Comparison of ENCODE assay signal across 12 cellular contexts in the genomic region with DNA sequence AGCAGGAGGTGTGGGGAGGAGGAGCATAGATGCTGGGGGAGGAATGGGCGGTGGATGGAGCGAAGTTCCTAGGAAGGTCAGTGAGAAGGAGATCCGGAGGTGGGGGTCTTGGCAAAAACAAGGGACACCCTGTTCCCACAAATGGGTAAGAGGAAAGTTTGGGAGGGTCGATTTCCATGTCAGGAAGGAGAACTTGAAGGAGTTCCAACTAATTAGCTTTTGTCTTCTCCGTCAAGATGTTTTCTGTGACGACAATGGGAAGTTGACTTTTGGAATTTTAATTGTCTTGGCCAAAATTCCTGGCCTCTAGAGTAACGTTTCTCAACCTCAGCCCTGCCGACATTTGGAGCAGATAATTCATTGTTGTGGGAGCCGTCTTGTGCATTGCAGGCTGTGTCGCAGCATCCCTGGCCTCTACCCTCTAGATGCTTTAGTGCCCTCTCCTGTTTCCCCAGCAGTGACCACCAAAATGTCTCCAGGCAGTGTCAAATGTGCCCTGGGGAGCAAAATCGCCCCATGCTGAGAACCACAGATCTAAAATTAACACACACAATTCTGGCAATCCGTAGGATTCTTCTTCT.
DNase-seq lines count a peak whose midpoint lies in the region; ATAC-seq, FAIRE-seq and TF ChIP-seq lines count a peak whose summit lies in the region.
"Had no signal": no experiment of that assay in that cellular context is flagged by ENCODE, and none has a peak within 500 bp of the region (broad histone marks: within the 10 kb centered on the region; RNA-seq: fewer than 3 reads in every experiment).

No MANE protein-coding gene starts in this region.

- H3K27ac ChIP-seq in PC-9 (no peak overlapping the region), testis (peak overlapping the region in 1 of 2 donors; percentile 43)

- DNase-seq in BJ (ENCODE audit: low read depth) (peak; percentile 70), MV-4-11 (lab: John Stamatoyannopoulos, UW) (peak; percentile 16), GM12892 (ENCODE audit: insufficient read length) (no peak), urothelium cell line (ENCODE audit: low spot score) (no peak), PC-9 (no peak), testis (no peak)
- DNase-seq in effector memory CD8-positive, alpha-beta T cell = no peak
- DNase-seq: amygdala, KBM-7, left lung had no signal

- peak overlapping the region; percentile 90 to 94 for H3K27ac Mint-ChIP-seq in effector memory CD8-positive, alpha-beta T cell
- H3K27ac Mint-ChIP-seq in nephron = peak overlapping the region; percentile 6 to 76 (median 42)

- ATAC-seq in effector memory CD8-positive, alpha-beta T cell (replicated peaks) = no peak
- ATAC-seq: left lung had no signal

- H3K4me1 Mint-ChIP-seq in effector memory CD8-positive, alpha-beta T cell (ENCODE audit: low read depth in 2 of 2) = peaks cover 61 to 62% of the 10 kb centered on the region in 2 donors
- peaks cover 44% of the 10 kb centered on the region for H3K4me1 Mint-ChIP-seq in nephron

- H3K4me2 ChIP-seq in PC-9 = no peak overlapping the region

- POLR2A ChIA-PET in BJ (lab: Charles Lee) = no interaction called here
- POLR2A ChIA-PET in PC-9 (lab: Charles Lee; ENCODE audit: unreplicated experiment) = no interaction called here

- H3K36me3 ChIP-seq in BJ (ENCODE audit: control insufficient read depth, insufficient read depth, low read length) (no peaks in the 10 kb centered on the region), PC-9 (ENCODE audit: low read depth) (no peaks in the 10 kb centered on the region), testis (ENCODE audit: low read depth, missing control alignments) (no peaks in the 10 kb centered on the region)
- H3K36me3 ChIP-seq: HAP-1, left lung had no signal

- H4K20me1 ChIP-seq in PC-9 (ENCODE audit: insufficient read depth) = no peaks in the 10 kb centered on the region

- no peak overlapping the region for H3K4me3 ChIP-seq in BJ (ENCODE audit: low read depth, low read length)
- no peak overlapping the region for H3K4me3 ChIP-seq in PC-9
- no peak overlapping the region for H3K4me3 ChIP-seq in testis
- H3K4me3 ChIP-seq: HAP-1, left lung had no signal

- H3K9me3 Mint-ChIP-seq in effector memory CD8-positive, alpha-beta T cell = no peaks in the 10 kb centered on the region
- peaks cover 6% of the 10 kb centered on the region for H3K9me3 Mint-ChIP-seq in nephron

- intact Hi-C loops in PC-9 (cut with micrococcal nuclease; ENCODE audit: unreplicated experiment) (loop anchor here (2.0 kb wide), 1 partner anchor 95 kb away; no protein-coding TSS in a partner anchor), testis (cut with DNase I; ENCODE audit: low total_unique reads) (loop anchor here (10.0 kb wide), 1 partner anchor 99 kb away; a partner anchor contains a TSS)

- H2AFZ ChIP-seq in PC-9 = no peak overlapping the region

- H3K4me1 ChIP-seq in PC-9 (replicated peaks; ENCODE audit: insufficient read depth) (no peaks in the 10 kb centered on the region), testis (peaks cover 14% of the 10 kb centered on the region)

- no peaks in the 10 kb centered on the region for H3K27me3 Mint-ChIP-seq in effector memory CD8-positive, alpha-beta T cell
- H3K27me3 Mint-ChIP-seq in nephron (ENCODE audit: low read depth) = peaks cover 17% of the 10 kb centered on the region

- H3K36me3 Mint-ChIP-seq in effector memory CD8-positive, alpha-beta T cell (ENCODE audit: insufficient read depth) = peaks cover 11% of the 10 kb centered on the region
- H3K36me3 Mint-ChIP-seq in nephron (ENCODE audit: low read depth) = peaks cover 5% of the 10 kb centered on the region

- H3K4me3 Mint-ChIP-seq in effector memory CD8-positive, alpha-beta T cell = peak overlapping the region; percentile 65 to 69
- no peak overlapping the region for H3K4me3 Mint-ChIP-seq in nephron

- CTCF ChIA-PET in BJ (lab: Yijun Ruan, JAX) (interaction anchor here (0.5 to 7.9 kb wide), 9 partner anchors 11 to 995 kb away, joined by 3 to 58 read pairs (median 4); a partner anchor contains a TSS), PC-9 (lab: Charles Lee) (interaction anchor here (0.7 to 1.2 kb wide), 4 partner anchors 16 to 87 kb away, joined by 3 to 7 read pairs (median 4); no protein-coding TSS in a partner anchor)

- no peaks in the 10 kb centered on the region for H3K27me3 ChIP-seq in BJ (ENCODE audit: control insufficient read depth, insufficient read depth, low read length)
- no peaks in the 10 kb centered on the region for H3K27me3 ChIP-seq in PC-9 (ENCODE audit: insufficient read depth, low read depth)
- no peaks in the 10 kb centered on the region for H3K27me3 ChIP-seq in testis
- H3K27me3 ChIP-seq: left lung had no signal

- TF ChIP-seq CTCF in BJ (IDR thresholded peaks at IDR 0.05; ENCODE audit: insufficient read depth, low read depth, low read length) = no peak
- no peak for TF ChIP-seq CTCF in nephron (IDR thresholded peaks at IDR 0.05; ENCODE audit: unreplicated experiment in 3 of 3)
- TF ChIP-seq CTCF in PC-9 (conservative IDR thresholded peaks at IDR 0.05) = no peak
- no peak for TF ChIP-seq CTCF in testis (IDR thresholded peaks at IDR 0.05)

- H3K79me2 ChIP-seq in PC-9 (ENCODE audit: low read depth) = no peaks in the 10 kb centered on the region

- no TSS peak for BruUV-seq in PC-9 (replicated peaks; lab: Mats Ljungman, UMichigan)

- H3K9me3 ChIP-seq in PC-9 (ENCODE audit: insufficient read depth, low read depth) (no peaks in the 10 kb centered on the region), testis (no peaks in the 10 kb centered on the region)

- TF ChIP-seq POLR2A in GM12892 (IDR thresholded peaks at IDR 0.05; ENCODE audit: low read depth, low read length) (no peak), testis (IDR thresholded peaks at IDR 0.05) (no peak)

- no peaks in the 10 kb centered on the region for H3K9me2 ChIP-seq in PC-9 (ENCODE audit: insufficient read depth)

- 39 to 47% methylated on average over 12 of the region's 12 CpGs for WGBS in testis, 2 donors

- H3F3A ChIP-seq in PC-9 (ENCODE audit: insufficient read depth, low read depth) = no peaks in the 10 kb centered on the region

- FAIRE-seq in GM12892 (lab: Jason Lieb, UNC) (no peak), urothelium cell line (lab: Jason Lieb, UNC) (no peak)

Comparison
In these comparisons a context has a peak if more than half of its experiments do, and no peak if none do; other contexts are left out.
1. DNase-seq: peak in BJ (single experiment) and MV-4-11 (single experiment); none in effector memory CD8-positive, alpha-beta T cell (0 of 3), GM12892 (single experiment), urothelium cell line (single experiment), PC-9 (0 of 2) and testis (single experiment).
2. H3K4me3 Mint-ChIP-seq: peak in effector memory CD8-positive, alpha-beta T cell (2 of 2); none in nephron (0 of 3).